ENCODE assay signal across 18 cellular contexts in genomic region chr2:218995561-218995960, GRCh38. TPM values are rescaled to one million over a fixed set of nuclear protein-coding genes. Genes with fewer than 3 reads are reported as not detected.
DNase-seq lines count a peak whose midpoint lies in the region; ATAC-seq and TF ChIP-seq lines count a peak whose summit lies in the region.
"Had no signal": no experiment of that assay in that cellular context is flagged by ENCODE, and none has a peak within 500 bp of the region (broad histone marks: within the 10 kb centered on the region; RNA-seq: fewer than 3 reads in every experiment).

No MANE protein-coding gene starts in this region.

- no peaks in the 10 kb centered on the region for H3K9me3 Mint-ChIP-seq in CD4-positive, alpha-beta memory T cell
- H3K9me3 Mint-ChIP-seq in brain, result peaks cover 0 to 11% (median under 1%) of the 10 kb centered on the region in 5 experiments
- peaks cover 4% of the 10 kb centered on the region for H3K9me3 Mint-ChIP-seq in nephron progenitor cell
- H3K9me3 Mint-ChIP-seq: activated naive CD8-positive, alpha-beta T cell treated with anti-CD3 and anti-CD28 coated beads, Interleukin-2, amount 50 U/mL, for 24 hours; activated T-helper 2 cell treated with anti-CD3 and anti-CD28 coated beads, Interferon-gamma antibody, Interleukin-2, Interleukin-4, amounts not matched to agents 10 μg/mL and 5 μg/mL and 100 μg/mL, durations not matched to agents 14 hours and 24 hours and 36 hours; stimulated activated memory B cell treated with anti-CD40 and anti-IgM and Interleukin-4, amounts not matched to agents 10 μg/mL and 1 μg/mL and 100 μg/mL, for 72 hours had no signal

- CTCF ChIA-PET in CD4-positive, alpha-beta memory T cell (lab: Charles Lee; ENCODE audit: partially characterized antibody), result interaction anchor here (0.7 to 6.0 kb wide), 15 partner anchors 8 to 300 kb away, joined by 3 to 53 read pairs (median 4); no protein-coding TSS in a partner anchor
- CTCF ChIA-PET in HCT116 (lab: Charles Lee), result interaction anchor here (0.9 to 2.8 kb wide), 6 partner anchors 15 to 159 kb away, joined by 3 to 17 read pairs (median 6); no protein-coding TSS in a partner anchor

- no peak for TF ChIP-seq CTCF in HCT116 (IDR thresholded peaks at IDR 0.05 in 2 of 3, conservative IDR thresholded peaks at IDR 0.05 in 1 of 3; ENCODE audit: borderline replicate concordance in 1 of 3, insufficient read depth in 1 of 3, low read depth in 2 of 3, low read length in 2 of 3)
- no peak for TF ChIP-seq CTCF in brain (conservative IDR thresholded peaks at IDR 0.05)
- no peak for TF ChIP-seq CTCF in nephron progenitor cell (IDR thresholded peaks at IDR 0.05)
- TF ChIP-seq CTCF in upper lobe of right lung (IDR thresholded peaks at IDR 0.05), result no peak

- H3K36me3 Mint-ChIP-seq in CD4-positive, alpha-beta memory T cell, result no peaks in the 10 kb centered on the region
- H3K36me3 Mint-ChIP-seq in brain (no peaks in the 10 kb centered on the region), nephron progenitor cell (ENCODE audit: low read depth) (no peaks in the 10 kb centered on the region)
- H3K36me3 Mint-ChIP-seq: activated CD8-positive, alpha-beta memory T cell treated with anti-CD3 and anti-CD28 coated beads, Interleukin-2, amount 10 ng/mL, durations not matched to agents 7 days and 5 days; stimulated activated memory B cell treated with anti-CD40 and anti-IgM and Interleukin-4, amounts not matched to agents 10 μg/mL and 1 μg/mL and 100 μg/mL, for 72 hours had no signal

- H3K79me2 ChIP-seq in HCT116 (ENCODE audit: insufficient read depth, low read length), result no peaks in the 10 kb centered on the region

- H3K27me3 ChIP-seq in CD4-positive, alpha-beta memory T cell (ENCODE audit: insufficient read depth, low read length), result peaks cover 44% of the 10 kb centered on the region
- no peaks in the 10 kb centered on the region for H3K27me3 ChIP-seq in HCT116 (ENCODE audit: insufficient read depth, low read length)
- H3K27me3 ChIP-seq in upper lobe of right lung, result peaks cover 78% of the 10 kb centered on the region
- H3K27me3 ChIP-seq: testis had no signal

- no peak overlapping the region for H3K27ac ChIP-seq in CD4-positive, alpha-beta memory T cell (ENCODE audit: low read depth, low read length)
- H3K27ac ChIP-seq in HCT116 (ENCODE audit: low read depth, low read length) (no peak overlapping the region), upper lobe of right lung (no peak overlapping the region)

- ATAC-seq in HCT116 (peak; percentile 26; the same call in 1 of the 2 replicates), upper lobe of right lung (no peak)

- peak overlapping the region; percentile 89 for H3K4me2 ChIP-seq in HCT116 (ENCODE audit: low read length)

- POLR2A ChIA-PET in CD4-positive, alpha-beta memory T cell (lab: Charles Lee; ENCODE audit: partially characterized antibody), result no interaction called here
- POLR2A ChIA-PET in HCT116 (lab: Charles Lee), result no interaction called here

- no peak overlapping the region for H3K9ac ChIP-seq in HCT116 (ENCODE audit: low read length)

- H3K27me3 Mint-ChIP-seq in CD4-positive, alpha-beta memory T cell, result peaks cover 50 to 69% of the 10 kb centered on the region in 2 donors
- peaks cover 95% of the 10 kb centered on the region for H3K27me3 Mint-ChIP-seq in brain
- H3K27me3 Mint-ChIP-seq in nephron progenitor cell (ENCODE audit: low read depth, poor library complexity), result peaks cover 98% of the 10 kb centered on the region

- H3K4me3 Mint-ChIP-seq in CD4-positive, alpha-beta memory T cell, result peak overlapping the region in 6 of 8 donors; percentile 12 to 69 (median 40)
- peak overlapping the region; percentile 7 to 79 (median 61) for H3K4me3 Mint-ChIP-seq in brain
- peak overlapping the region; percentile 30 for H3K4me3 Mint-ChIP-seq in nephron progenitor cell
- H3K4me3 Mint-ChIP-seq: activated CD8-positive, alpha-beta memory T cell treated with anti-CD3 and anti-CD28 coated beads, Interleukin-2, amount 10 ng/mL, durations not matched to agents 7 days and 5 days had no signal

- H2AFZ ChIP-seq in HCT116 (ENCODE audit: low read depth, low read length, poor library complexity, severe bottlenecking), result peak overlapping the region; percentile 61

- intact Hi-C loops in CD4-positive, alpha-beta memory T cell (cut with micrococcal nuclease), result no loop called here
- intact Hi-C loops in HCT116 (cut with micrococcal nuclease) (no loop called here), upper lobe of right lung (cut with DNase I) (no loop called here)

- H3K4me1 ChIP-seq in CD4-positive, alpha-beta memory T cell (ENCODE audit: insufficient read depth, low read length), result peaks cover 21% of the 10 kb centered on the region
- H3K4me1 ChIP-seq in HCT116 (ENCODE audit: control insufficient read depth in 1 of 2, insufficient read depth in 2 of 2, low read length in 2 of 2) (peaks cover 0 to 23% of the 10 kb centered on the region in 2 experiments; a peak in 3 of 4 replicates), upper lobe of right lung (peaks cover 20% of the 10 kb centered on the region)

- H3K4me3 ChIP-seq in CD4-positive, alpha-beta memory T cell (ENCODE audit: low read length in 2 of 2), result no peak overlapping the region
- peak overlapping the region in 1 of 2 experiments; percentile 57; a peak in 1 of 4 replicates for H3K4me3 ChIP-seq in HCT116 (replicated peaks in 1 of 2; ENCODE audit: low read depth in 1 of 2, low read length in 2 of 2)
- H3K4me3 ChIP-seq in upper lobe of right lung, result no peak overlapping the region
- H3K4me3 ChIP-seq: lung had no signal

- no TSS peak for BruUV-seq in HCT116 (replicated peaks; lab: Mats Ljungman, UMichigan)

- no peaks in the 10 kb centered on the region for H3K9me3 ChIP-seq in CD4-positive, alpha-beta memory T cell (ENCODE audit: control insufficient read depth in 1 of 2, low read length in 2 of 2)
- H3K9me3 ChIP-seq in HCT116 (ENCODE audit: control insufficient read depth in 1 of 2, insufficient read depth in 1 of 2, low read depth in 1 of 2, low read length in 2 of 2) (no peaks in the 10 kb centered on the region), upper lobe of right lung (no peaks in the 10 kb centered on the region)
- H3K9me3 ChIP-seq: pancreas, testis had no signal

- RAD21 ChIA-PET in HCT116 (lab: Charles Lee; ENCODE audit: low non-redundant PET in 1 of 2, low total read pairs in 2 of 2, uncharacterized antibody in 2 of 2, unreplicated experiment in 2 of 2), result interaction anchor here in 1 of 2 experiments (1.0 kb wide), 1 partner anchor 159 kb away, joined by 3 read pairs; no protein-coding TSS in a partner anchor

- DNase-seq in CD4-positive, alpha-beta memory T cell, result no peak
- no peak for DNase-seq in HCT116 (ENCODE audit: low read depth, low spot score)
- no peak for DNase-seq in nephron progenitor cell
- DNase-seq in NCI-H524 (lab: John Stamatoyannopoulos, UW), result no peak
- DNase-seq in activated naive CD4-positive, alpha-beta T cell treated with Interleukin-2 at 50 U/mL for 16 hours, result no peak
- DNase-seq in upper lobe of right lung, result no peak
- DNase-seq in activated CD4-positive, alpha-beta T cell treated with anti-CD3 and anti-CD28 coated beads, Interleukin-2, amount 50 U/mL, for 1 hour, result no peak
- DNase-seq: cortex of kidney had no signal

- H3K9me2 ChIP-seq in HCT116 (ENCODE audit: insufficient read depth), result no peaks in the 10 kb centered on the region

- no peaks in the 10 kb centered on the region for H4K20me1 ChIP-seq in HCT116 (ENCODE audit: insufficient read depth)

- TF ChIP-seq POLR2A in HCT116 (IDR thresholded peaks at IDR 0.05; ENCODE audit: borderline replicate concordance, extremely low read depth, insufficient read depth, insufficient read length), result no peak

- H3K27ac Mint-ChIP-seq in CD4-positive, alpha-beta memory T cell, result no peak overlapping the region
- no peak overlapping the region for H3K27ac Mint-ChIP-seq in brain
- no peak overlapping the region for H3K27ac Mint-ChIP-seq in nephron progenitor cell
- H3K27ac Mint-ChIP-seq: activated CD8-positive, alpha-beta memory T cell treated with anti-CD3 and anti-CD28 coated beads, Interleukin-2, amount 10 ng/mL, durations not matched to agents 7 days and 5 days; activated naive CD8-positive, alpha-beta T cell treated with anti-CD3 and anti-CD28 coated beads, Interleukin-2, amount 50 U/mL, for 24 hours; activated T-helper 2 cell treated with anti-CD3 and anti-CD28 coated beads, Interferon-gamma antibody, Interleukin-2, Interleukin-4, amounts not matched to agents 10 μg/mL and 5 μg/mL and 100 μg/mL, durations not matched to agents 14 hours and 24 hours and 36 hours; stimulated activated memory B cell treated with anti-CD40 and anti-IgM and Interleukin-4, amounts not matched to agents 10 μg/mL and 1 μg/mL and 100 μg/mL, for 72 hours had no signal

- H3K36me3 ChIP-seq in CD4-positive, alpha-beta memory T cell (ENCODE audit: insufficient read depth, low read length), result no peaks in the 10 kb centered on the region
- H3K36me3 ChIP-seq in HCT116 (ENCODE audit: control insufficient read depth in 1 of 2, insufficient read depth in 2 of 2, low read length in 2 of 2) (no peaks in the 10 kb centered on the region), upper lobe of right lung (no peaks in the 10 kb centered on the region)
- H3K36me3 ChIP-seq: pancreas had no signal

- TF ChIP-seq RAD21 in HCT116 (IDR thresholded peaks at IDR 0.05; ENCODE audit: low read depth), result no peak

- H3K4me1 Mint-ChIP-seq in CD4-positive, alpha-beta memory T cell, result peaks cover 0 to 21% (median 11%) of the 10 kb centered on the region in 4 donors
- H3K4me1 Mint-ChIP-seq in brain (peaks cover 21% of the 10 kb centered on the region), nephron progenitor cell (peaks cover 7% of the 10 kb centered on the region)
- H3K4me1 Mint-ChIP-seq: stimulated activated memory B cell treated with anti-CD40 and anti-IgM and Interleukin-4, amounts not matched to agents 10 μg/mL and 1 μg/mL and 100 μg/mL, for 72 hours had no signal

RNA-seq across cellular contexts. Expression of gene CRYBA2, which starts 2.3 kb away (rescaled TPM):
- not detected for total RNA-seq in CD4-positive, alpha-beta memory T cell
- polyA plus RNA-seq in CD4-positive, alpha-beta memory T cell, result not detected
- not detected for total RNA-seq in HCT116 (2021; ENCODE audit: unreplicated experiment)
- not detected in 2 replicates for polyA plus RNA-seq in HCT116 (2012)
- polyA plus RNA-seq in brain (ENCODE audit: insufficient read depth, low read depth, low replicate concordance), result 9.1 TPM
- total RNA-seq in upper lobe of right lung, result not detected
- total RNA-seq: activated CD8-positive, alpha-beta memory T cell treated with anti-CD3 and anti-CD28 coated beads, Interleukin-2, amount 10 ng/mL, durations not matched to agents 7 days and 5 days; activated T-helper 2 cell treated with anti-CD3 and anti-CD28 coated beads, Interferon-gamma antibody, Interleukin-2, Interleukin-4, amounts not matched to agents 10 μg/mL and 5 μg/mL and 100 μg/mL, durations not matched to agents 14 hours and 24 hours and 36 hours; lung; myocyte; Right ventricle myocardium inferior had no signal

RNA-seq across cellular contexts. Expression of gene FEV, which starts 10.6 kb away (rescaled TPM):
- total RNA-seq in CD4-positive, alpha-beta memory T cell, result not detected
- not detected for polyA plus RNA-seq in CD4-positive, alpha-beta memory T cell
- total RNA-seq in HCT116 (2021; ENCODE audit: unreplicated experiment), result not detected
- polyA plus RNA-seq in HCT116 (2012), result not detected in 2 replicates
- 5.9 TPM for polyA plus RNA-seq in brain (ENCODE audit: insufficient read depth, low read depth, low replicate concordance)
- not detected for total RNA-seq in upper lobe of right lung
- total RNA-seq: activated CD8-positive, alpha-beta memory T cell treated with anti-CD3 and anti-CD28 coated beads, Interleukin-2, amount 10 ng/mL, durations not matched to agents 7 days and 5 days; activated T-helper 2 cell treated with anti-CD3 and anti-CD28 coated beads, Interferon-gamma antibody, Interleukin-2, Interleukin-4, amounts not matched to agents 10 μg/mL and 5 μg/mL and 100 μg/mL, durations not matched to agents 14 hours and 24 hours and 36 hours; lung; myocyte; Right ventricle myocardium inferior; testis had no signal
- polyA plus RNA-seq: lung had no signal

RNA-seq across cellular contexts. Expression of gene CDK5R2, which starts 36.1 kb away (rescaled TPM):
- not detected for total RNA-seq in CD4-positive, alpha-beta memory T cell
- polyA plus RNA-seq in CD4-positive, alpha-beta memory T cell, result not detected
- 0.44 TPM for total RNA-seq in HCT116 (2021; ENCODE audit: unreplicated experiment)
- 0.84 and 0.96 TPM in 2 replicates for polyA plus RNA-seq in HCT116 (2012)
- polyA plus RNA-seq in brain (ENCODE audit: insufficient read depth, low read depth, low replicate concordance), result 44.3 TPM
- not detected for total RNA-seq in upper lobe of right lung
- total RNA-seq: activated CD8-positive, alpha-beta memory T cell treated with anti-CD3 and anti-CD28 coated beads, Interleukin-2, amount 10 ng/mL, durations not matched to agents 7 days and 5 days; activated T-helper 2 cell treated with anti-CD3 and anti-CD28 coated beads, Interferon-gamma antibody, Interleukin-2, Interleukin-4, amounts not matched to agents 10 μg/mL and 5 μg/mL and 100 μg/mL, durations not matched to agents 14 hours and 24 hours and 36 hours; Right ventricle myocardium inferior had no signal

RNA-seq across cellular contexts. Expression of gene CFAP65, which starts 45.8 kb away (rescaled TPM):
- total RNA-seq in CD4-positive, alpha-beta memory T cell, result not detected
- polyA plus RNA-seq in CD4-positive, alpha-beta memory T cell, result not detected
- total RNA-seq in HCT116 (2021; ENCODE audit: unreplicated experiment) (0.52 TPM), upper lobe of right lung (not detected)
- 0.29 and 0.50 TPM in 2 replicates for polyA plus RNA-seq in HCT116 (2012)
- 0.61 TPM for polyA plus RNA-seq in brain (ENCODE audit: insufficient read depth, low read depth, low replicate concordance)
- total RNA-seq: activated CD8-positive, alpha-beta memory T cell treated with anti-CD3 and anti-CD28 coated beads, Interleukin-2, amount 10 ng/mL, durations not matched to agents 7 days and 5 days; activated T-helper 2 cell treated with anti-CD3 and anti-CD28 coated beads, Interferon-gamma antibody, Interleukin-2, Interleukin-4, amounts not matched to agents 10 μg/mL and 5 μg/mL and 100 μg/mL, durations not matched to agents 14 hours and 24 hours and 36 hours; Right ventricle myocardium inferior had no signal
